Comparison of ENCODE assay signal across 9 cellular contexts in the genomic region with DNA sequence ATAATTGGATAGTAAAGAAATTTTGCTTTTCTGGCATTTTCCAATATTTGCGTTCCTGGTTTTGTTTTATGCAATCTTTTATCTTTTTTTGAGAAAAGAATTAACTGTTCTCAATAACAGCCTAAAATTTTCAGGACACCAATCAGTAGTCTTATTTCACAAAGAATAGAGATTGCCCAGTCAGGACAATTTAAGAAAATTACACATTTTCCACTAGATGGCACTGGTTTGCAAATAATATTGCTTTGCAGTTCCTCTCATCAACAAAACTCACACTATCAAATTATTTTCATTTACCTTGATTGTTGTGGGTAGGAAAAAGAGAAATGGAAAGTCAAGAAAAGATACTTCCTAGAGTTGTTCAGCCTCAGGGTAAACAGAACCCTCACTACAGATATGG. TPM values are rescaled to one million over a fixed set of nuclear protein-coding genes. Genes with fewer than 3 reads are reported as not detected.
DNase-seq lines count a peak whose midpoint lies in the region; ATAC-seq and TF ChIP-seq lines count a peak whose summit lies in the region.
"Had no signal": no experiment of that assay in that cellular context is flagged by ENCODE, and none has a peak within 500 bp of the region (broad histone marks: within the 10 kb centered on the region; RNA-seq: fewer than 3 reads in every experiment).

No MANE protein-coding gene starts in this region.

- peaks cover 34% of the 10 kb centered on the region for H3K4me1 Mint-ChIP-seq in stimulated activated memory B cell treated with anti-CD40 and anti-IgM and Interleukin-4, amounts not matched to agents 10 μg/mL and 1 μg/mL and 100 μg/mL, for 72 hours

- H3K9ac ChIP-seq in smooth muscle cell (ENCODE audit: low read depth) = no peak overlapping the region
- H3K9ac ChIP-seq: BLaER1 had no signal

- no peak overlapping the region for H3K4me2 ChIP-seq in smooth muscle cell
- H3K4me2 ChIP-seq: BLaER1 had no signal

- peaks cover 7% of the 10 kb centered on the region for H3K4me1 ChIP-seq in smooth muscle cell (ENCODE audit: low read depth)

- no peaks in the 10 kb centered on the region for H3F3A ChIP-seq in smooth muscle cell (ENCODE audit: low read depth)

- H3K9me3 ChIP-seq in smooth muscle cell (replicated peaks; ENCODE audit: low read depth) = no peaks in the 10 kb centered on the region
- H3K9me3 ChIP-seq: BLaER1 had no signal

- no peaks in the 10 kb centered on the region for H3K27me3 Mint-ChIP-seq in stimulated activated memory B cell treated with anti-CD40 and anti-IgM and Interleukin-4, amounts not matched to agents 10 μg/mL and 1 μg/mL and 100 μg/mL, for 72 hours

- H3K4me3 ChIP-seq in smooth muscle cell = no peak overlapping the region
- H3K4me3 ChIP-seq: BLaER1 had no signal

- no peaks in the 10 kb centered on the region for H3K27me3 ChIP-seq in smooth muscle cell (ENCODE audit: low read depth)
- H3K27me3 ChIP-seq: BLaER1 had no signal

- DNase-seq in NCI-H82 (lab: John Stamatoyannopoulos, UW) (peak; percentile 78), NCI-H82 treated with DMSO at 0.1 percent for 48 hours (lab: John Stamatoyannopoulos, UW; ENCODE audit: unreplicated experiment) (no peak), NAMALWA (ENCODE audit: low spot score) (peak; percentile 74), foreskin melanocyte (peak; percentile 25), smooth muscle cell (lab: John Stamatoyannopoulos, UW; ENCODE audit: unreplicated experiment) (no peak)
- DNase-seq in activated CD4-positive, alpha-beta T cell treated with anti-CD3 and anti-CD28 coated beads for 4 hours = no peak

- peak; percentile 34; the same call in 2 of the 3 replicates for ATAC-seq in SK-N-SH treated with all-trans-retinoic acid at 6 μM for 48 hours
- ATAC-seq in stimulated activated memory B cell treated with anti-CD40 and anti-IgM and Interleukin-4, amounts not matched to agents 10 μg/mL and 1 μg/mL and 100 μg/mL, for 72 hours = no peak

- H4K20me1 ChIP-seq in smooth muscle cell (ENCODE audit: low read depth) = no peaks in the 10 kb centered on the region
- H4K20me1 ChIP-seq: BLaER1 had no signal

- peak; percentile 53 for TF ChIP-seq CTCF in smooth muscle cell (IDR thresholded peaks at IDR 0.05; ENCODE audit: borderline replicate concordance, insufficient read depth, poor library complexity, severe bottlenecking)

- 0% methylated on average over 1 of the region's 1 CpG for WGBS in smooth muscle cell (ENCODE audit: low lambda C conversion rate)

- peaks cover 2% of the 10 kb centered on the region for H3K9me3 Mint-ChIP-seq in stimulated activated memory B cell treated with anti-CD40 and anti-IgM and Interleukin-4, amounts not matched to agents 10 μg/mL and 1 μg/mL and 100 μg/mL, for 72 hours

- no peak overlapping the region for H2AFZ ChIP-seq in smooth muscle cell (ENCODE audit: low read depth)

- peaks cover 8% of the 10 kb centered on the region for H3K79me2 ChIP-seq in smooth muscle cell (ENCODE audit: low read depth)

- no peak overlapping the region for H3K27ac Mint-ChIP-seq in stimulated activated memory B cell treated with anti-CD40 and anti-IgM and Interleukin-4, amounts not matched to agents 10 μg/mL and 1 μg/mL and 100 μg/mL, for 72 hours

- no peaks in the 10 kb centered on the region for H3K36me3 ChIP-seq in smooth muscle cell (ENCODE audit: low read depth)
- H3K36me3 ChIP-seq: BLaER1 had no signal

- no peak overlapping the region for H3K27ac ChIP-seq in smooth muscle cell (ENCODE audit: low read depth)
- H3K27ac ChIP-seq: BLaER1 had no signal

- H3K36me3 Mint-ChIP-seq in stimulated activated memory B cell treated with anti-CD40 and anti-IgM and Interleukin-4, amounts not matched to agents 10 μg/mL and 1 μg/mL and 100 μg/mL, for 72 hours = no peaks in the 10 kb centered on the region

- no peak overlapping the region for H3K4me3 Mint-ChIP-seq in stimulated activated memory B cell treated with anti-CD40 and anti-IgM and Interleukin-4, amounts not matched to agents 10 μg/mL and 1 μg/mL and 100 μg/mL, for 72 hours

TF ChIP-seq in SK-N-SH treated with all-trans-retinoic acid at 6 μM for 48 hours, 23 proteins besides CTCF, POLR2A, EP300 and RAD21:
- TF ChIP-seq, protein P1, sequence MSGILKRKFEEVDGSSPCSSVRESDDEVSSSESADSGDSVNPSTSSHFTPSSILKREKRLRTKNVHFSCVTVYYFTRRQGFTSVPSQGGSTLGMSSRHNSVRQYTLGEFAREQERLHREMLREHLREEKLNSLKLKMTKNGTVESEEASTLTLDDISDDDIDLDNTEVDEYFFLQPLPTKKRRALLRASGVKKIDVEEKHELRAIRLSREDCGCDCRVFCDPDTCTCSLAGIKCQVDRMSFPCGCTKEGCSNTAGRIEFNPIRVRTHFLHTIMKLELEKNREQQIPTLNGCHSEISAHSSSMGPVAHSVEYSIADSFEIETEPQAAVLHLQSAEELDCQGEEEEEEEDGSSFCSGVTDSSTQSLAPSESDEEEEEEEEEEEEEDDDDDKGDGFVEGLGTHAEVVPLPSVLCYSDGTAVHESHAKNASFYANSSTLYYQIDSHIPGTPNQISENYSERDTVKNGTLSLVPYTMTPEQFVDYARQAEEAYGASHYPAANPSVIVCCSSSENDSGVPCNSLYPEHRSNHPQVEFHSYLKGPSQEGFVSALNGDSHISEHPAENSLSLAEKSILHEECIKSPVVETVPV (CRISPR knock-in tag; IDR thresholded peaks at IDR 0.05) = no peak
- TF ChIP-seq OSR1 (CRISPR knock-in tag; IDR thresholded peaks at IDR 0.05) = no peak
- TF ChIP-seq CSDC2 (CRISPR knock-in tag; IDR thresholded peaks at IDR 0.05) = no peak
- TF ChIP-seq ZC3H10 (CRISPR knock-in tag; IDR thresholded peaks at IDR 0.05) = no peak
- no peak for TF ChIP-seq ZFP3 (CRISPR knock-in tag; IDR thresholded peaks at IDR 0.05)
- TF ChIP-seq, protein P2, sequence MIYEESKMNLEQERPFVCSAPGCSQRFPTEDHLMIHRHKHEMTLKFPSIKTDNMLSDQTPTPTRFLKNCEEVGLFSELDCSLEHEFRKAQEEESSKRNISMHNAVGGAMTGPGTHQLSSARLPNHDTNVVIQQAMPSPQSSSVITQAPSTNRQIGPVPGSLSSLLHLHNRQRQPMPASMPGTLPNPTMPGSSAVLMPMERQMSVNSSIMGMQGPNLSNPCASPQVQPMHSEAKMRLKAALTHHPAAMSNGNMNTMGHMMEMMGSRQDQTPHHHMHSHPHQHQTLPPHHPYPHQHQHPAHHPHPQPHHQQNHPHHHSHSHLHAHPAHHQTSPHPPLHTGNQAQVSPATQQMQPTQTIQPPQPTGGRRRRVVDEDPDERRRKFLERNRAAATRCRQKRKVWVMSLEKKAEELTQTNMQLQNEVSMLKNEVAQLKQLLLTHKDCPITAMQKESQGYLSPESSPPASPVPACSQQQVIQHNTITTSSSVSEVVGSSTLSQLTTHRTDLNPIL (CRISPR knock-in tag; IDR thresholded peaks at IDR 0.05; ENCODE audit: low read depth) = no peak
- TF ChIP-seq, protein P3, sequence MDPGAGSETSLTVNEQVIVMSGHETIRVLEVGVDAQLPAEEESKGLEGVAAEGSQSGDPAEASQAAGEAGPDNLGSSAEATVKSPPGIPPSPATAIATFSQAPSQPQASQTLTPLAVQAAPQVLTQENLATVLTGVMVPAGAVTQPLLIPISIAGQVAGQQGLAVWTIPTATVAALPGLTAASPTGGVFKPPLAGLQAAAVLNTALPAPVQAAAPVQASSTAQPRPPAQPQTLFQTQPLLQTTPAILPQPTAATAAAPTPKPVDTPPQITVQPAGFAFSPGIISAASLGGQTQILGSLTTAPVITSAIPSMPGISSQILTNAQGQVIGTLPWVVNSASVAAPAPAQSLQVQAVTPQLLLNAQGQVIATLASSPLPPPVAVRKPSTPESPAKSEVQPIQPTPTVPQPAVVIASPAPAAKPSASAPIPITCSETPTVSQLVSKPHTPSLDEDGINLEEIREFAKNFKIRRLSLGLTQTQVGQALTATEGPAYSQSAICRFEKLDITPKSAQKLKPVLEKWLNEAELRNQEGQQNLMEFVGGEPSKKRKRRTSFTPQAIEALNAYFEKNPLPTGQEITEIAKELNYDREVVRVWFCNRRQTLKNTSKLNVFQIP (CRISPR knock-in tag; IDR thresholded peaks at IDR 0.05; ENCODE audit: borderline replicate concordance, low read depth) = no peak
- TF ChIP-seq BACH2 (CRISPR knock-in tag; IDR thresholded peaks at IDR 0.05; ENCODE audit: borderline replicate concordance) = no peak
- TF ChIP-seq ESRRG (CRISPR knock-in tag; IDR thresholded peaks at IDR 0.05) = no peak
- TF ChIP-seq ZNF565 (CRISPR knock-in tag; conservative IDR thresholded peaks at IDR 0.05; ENCODE audit: low read depth) = no peak
- no peak for TF ChIP-seq ARNTL (CRISPR knock-in tag; IDR thresholded peaks at IDR 0.05; ENCODE audit: borderline replicate concordance, low read depth)
- TF ChIP-seq TOX (CRISPR knock-in tag; IDR thresholded peaks at IDR 0.05; ENCODE audit: borderline replicate concordance) = no peak
- TF ChIP-seq ZFP30 (CRISPR knock-in tag; IDR thresholded peaks at IDR 0.05) = no peak

RNA-seq across cellular contexts. Expression of gene RBM45, which starts 2.4 kb away (rescaled TPM):
- total RNA-seq in smooth muscle cell = 9.0 and 12.5 TPM in 2 replicates
- 10.2 and 11.6 TPM in 2 replicates for polyA plus RNA-seq in smooth muscle cell

RNA-seq across cellular contexts. Expression of gene PDE11A, which starts 37.2 kb away (rescaled TPM):
- under 0.01 TPM in 1 of 2 replicates, not detected in the other for total RNA-seq in smooth muscle cell
- polyA plus RNA-seq in smooth muscle cell = not detected in 2 replicates

Comparison
In these comparisons a context has a peak if more than half of its experiments do, and no peak if none do; other contexts are left out.
1. DNase-seq: peak in NCI-H82 (single experiment), NAMALWA (single experiment) and foreskin melanocyte (single experiment); none in NCI-H82 treated with DMSO at 0.1 percent for 48 hours (single experiment), smooth muscle cell (single experiment) and activated CD4-positive, alpha-beta T cell treated with anti-CD3 and anti-CD28 coated beads for 4 hours (0 of 2).